In the genomic region with DNA sequence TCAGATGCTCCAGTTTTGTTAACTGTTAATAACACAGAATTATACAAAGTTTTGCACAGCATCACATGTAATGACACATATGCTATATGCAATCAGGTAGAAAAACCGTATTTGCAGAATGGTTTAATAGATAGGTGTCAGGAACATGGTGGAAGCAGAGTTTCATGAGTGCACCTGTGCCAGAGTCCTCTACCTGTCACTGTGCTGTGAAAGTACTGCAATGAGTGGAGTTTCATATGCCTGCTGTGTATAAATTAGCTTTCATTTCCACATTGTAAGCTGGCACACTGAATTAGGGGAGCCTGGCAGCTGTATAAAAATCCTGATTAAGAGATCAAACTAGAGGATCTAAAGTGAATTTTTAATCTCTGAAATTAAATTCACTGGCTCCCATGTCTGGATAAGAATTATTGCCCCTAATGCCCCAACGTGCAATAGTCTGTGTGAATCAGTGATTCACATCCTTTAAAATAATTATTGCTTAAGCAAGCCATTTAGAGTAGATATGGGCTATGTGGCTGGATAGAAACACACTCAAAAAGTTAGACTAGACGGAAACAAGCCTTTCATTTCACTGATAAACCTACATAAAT, we compare ENCODE assay signal across 15 cellular contexts. TPM values are rescaled to one million over a fixed set of nuclear protein-coding genes. Genes with fewer than 3 reads are reported as not detected.
A peak's percentile ranks its signal among the peaks of the same experiment; 100 is the strongest.
DNase-seq lines count a peak whose midpoint lies in the region; ATAC-seq and TF ChIP-seq lines count a peak whose summit lies in the region.
"Had no signal": no experiment of that assay in that cellular context is flagged by ENCODE, and none has a peak within 500 bp of the region (broad histone marks: within the 10 kb centered on the region; RNA-seq: fewer than 3 reads in every experiment).

No MANE protein-coding gene starts in this region.

- TSS peak; percentile 40 for BruUV-seq in OCI-LY7 (replicated peaks; lab: Mats Ljungman, UMichigan)

- H3K4me2 ChIP-seq in OCI-LY7 (ENCODE audit: low read length) = no peak overlapping the region

- no peaks in the 10 kb centered on the region for H3K9me3 ChIP-seq in OCI-LY7 (ENCODE audit: low read length)
- no peaks in the 10 kb centered on the region for H3K9me3 ChIP-seq in effector memory CD4-positive, alpha-beta T cell (ENCODE audit: control insufficient read depth, low read length)
- H3K9me3 ChIP-seq: right atrium auricular region, SJCRH30 had no signal

- no peak for TF ChIP-seq CTCF in OCI-LY7 (conservative IDR thresholded peaks at IDR 0.05; ENCODE audit: low read length)

- DNase-seq in OCI-LY7 (ENCODE audit: low spot score) = no peak
- no peak for DNase-seq in SIG-M5 (lab: John Stamatoyannopoulos, UW)
- no peak for DNase-seq in effector memory CD4-positive, alpha-beta T cell
- DNase-seq in GOT3 (lab: John Stamatoyannopoulos, UW) = no peak
- DNase-seq: CD8-positive, alpha-beta memory T cell; H9; left cardiac atrium; NCI-H1417; NCI-H82; SJCRH30 had no signal

- H2AFZ ChIP-seq in OCI-LY7 (ENCODE audit: low read length) = no peak overlapping the region

- H3K36me3 ChIP-seq in OCI-LY7 (ENCODE audit: insufficient read depth, low read length) = peaks cover 87% of the 10 kb centered on the region
- H3K36me3 ChIP-seq in effector memory CD4-positive, alpha-beta T cell (ENCODE audit: control insufficient read depth, insufficient read depth, low read length) = peaks cover 20% of the 10 kb centered on the region

- no peak overlapping the region for H3K27ac ChIP-seq in OCI-LY7 (ENCODE audit: low read depth, low read length, poor library complexity, severe bottlenecking)
- H3K27ac ChIP-seq in effector memory CD4-positive, alpha-beta T cell (ENCODE audit: insufficient read depth, low read length, poor library complexity, severe bottlenecking) = no peak overlapping the region
- H3K27ac ChIP-seq: right atrium auricular region, SJCRH30 had no signal

- H3K4me1 ChIP-seq in OCI-LY7 (ENCODE audit: insufficient read depth, low read length, poor library complexity, severe bottlenecking) = no peaks in the 10 kb centered on the region
- H3K4me1 ChIP-seq in effector memory CD4-positive, alpha-beta T cell (ENCODE audit: control insufficient read depth, insufficient read depth, low read length, poor library complexity, severe bottlenecking) = no peaks in the 10 kb centered on the region
- H3K4me1 ChIP-seq: right atrium auricular region, SJCRH30 had no signal

- CTCF ChIA-PET in OCI-LY7 (lab: Charles Lee; ENCODE audit: unreplicated experiment) = no interaction called here

- ATAC-seq in GM18520 (IDR thresholded peaks at IDR 0.05; ENCODE audit: unreplicated experiment) (peak; percentile 80), GM19467 (IDR thresholded peaks at IDR 0.05; ENCODE audit: unreplicated experiment) (peak; percentile 66), HG02938 (IDR thresholded peaks at IDR 0.05; ENCODE audit: unreplicated experiment) (peak; percentile 70), GM19397 (IDR thresholded peaks at IDR 0.05; ENCODE audit: unreplicated experiment) (no peak)
- ATAC-seq: left cardiac atrium had no signal

- intact Hi-C loops in OCI-LY7 (cut with micrococcal nuclease; ENCODE audit: unreplicated experiment) = no loop called here

- H3K79me2 ChIP-seq in OCI-LY7 (ENCODE audit: insufficient read depth, low read depth, low read length) = no peaks in the 10 kb centered on the region

- H3K27me3 ChIP-seq in effector memory CD4-positive, alpha-beta T cell (replicated peaks; ENCODE audit: control insufficient read depth, insufficient read depth, low read length, poor library complexity, severe bottlenecking) = no peaks in the 10 kb centered on the region
- H3K27me3 ChIP-seq: right atrium auricular region, SJCRH30 had no signal

- POLR2A ChIA-PET in OCI-LY7 (lab: Charles Lee) = interaction anchor here (0.7 to 1.2 kb wide), 2 partner anchors 10 to 260 kb away, joined by 3 to 4 read pairs; no protein-coding TSS in a partner anchor

- no peaks in the 10 kb centered on the region for H4K20me1 ChIP-seq in OCI-LY7 (ENCODE audit: insufficient read depth, low read length)

- H3K9me2 ChIP-seq in OCI-LY7 (ENCODE audit: insufficient read depth, low read length) = no peaks in the 10 kb centered on the region

- H3K4me3 ChIP-seq in OCI-LY7 (ENCODE audit: low read depth, low read length, poor library complexity, severe bottlenecking) = no peak overlapping the region
- no peak overlapping the region for H3K4me3 ChIP-seq in effector memory CD4-positive, alpha-beta T cell (ENCODE audit: insufficient read depth, low read depth, low read length, poor library complexity, severe bottlenecking)
- H3K4me3 ChIP-seq: right atrium auricular region, SJCRH30 had no signal

RNA-seq across cellular contexts. Expression of gene EEF1AKMT1, which starts 8.5 kb away (rescaled TPM):
- total RNA-seq in OCI-LY7 (2014; rRNA removed; shearing (Covaris generic)) = 1.3 and 2.5 TPM in 2 replicates
- total RNA-seq in OCI-LY7 (2022) = 1.5 and 3.2 TPM in 2 replicates
